In genomic region chr12:80681287-80681686, GRCh38 we compare ENCODE assay signal across 13 cellular contexts.
A peak's percentile ranks its signal among the peaks of the same experiment; 100 is the strongest.
DNase-seq lines count a peak whose midpoint lies in the region; ATAC-seq lines count a peak whose summit lies in the region.
"Had no signal": no experiment of that assay in that cellular context is flagged by ENCODE, and none has a peak within 500 bp of the region (broad histone marks: within the 10 kb centered on the region; RNA-seq: fewer than 3 reads in every experiment).

No MANE protein-coding gene starts in this region.

- intact Hi-C loops in posterior cingulate gyrus (cut with DNase I): loop anchor here (10.0 kb wide), 1 partner anchor 56 kb away; no protein-coding TSS in a partner anchor

- peak; percentile 72 for ATAC-seq in GM18517 (IDR thresholded peaks at IDR 0.05; ENCODE audit: unreplicated experiment)
- peak; percentile 95 for ATAC-seq in GM21390 (IDR thresholded peaks at IDR 0.05; ENCODE audit: unreplicated experiment)
- ATAC-seq in HG03039 (IDR thresholded peaks at IDR 0.05; ENCODE audit: unreplicated experiment): peak; percentile 79
- ATAC-seq: K562 had no signal

- DNase-seq in brain pericyte (ENCODE audit: low read depth, low spot score) (peak; percentile 4), pons (ENCODE audit: low spot score) (no peak), posterior cingulate gyrus (no peak), OCI-M2 (lab: John Stamatoyannopoulos, UW; ENCODE audit: unreplicated experiment) (no peak)
- no peak for DNase-seq in stimulated activated CD4-positive, alpha-beta T cell treated with anti-CD3 and anti-CD28 coated beads, Interleukin-1b, Interleukin-23, amount 100 ng/mL, for 48 hours
- DNase-seq: foreskin melanocyte, NCI-H2029, PC-9, SW 1271 had no signal
